ENCODE assay signal across 9 cellular contexts in genomic region chr1:107430540-107431228, GRCh38.
DNase-seq lines count a peak whose midpoint lies in the region; ATAC-seq and TF ChIP-seq lines count a peak whose summit lies in the region.
"Had no signal": no experiment of that assay in that cellular context is flagged by ENCODE, and none has a peak within 500 bp of the region (broad histone marks: within the 10 kb centered on the region; RNA-seq: fewer than 3 reads in every experiment).

No MANE protein-coding gene starts in this region.

- H3K36me3 ChIP-seq in left lung (no peaks in the 10 kb centered on the region), vagina (no peaks in the 10 kb centered on the region)
- H3K36me3 ChIP-seq: BLaER1 had no signal

- no peak overlapping the region for H3K4me3 ChIP-seq in left lung
- no peak overlapping the region for H3K4me3 ChIP-seq in vagina
- H3K4me3 ChIP-seq: BLaER1 had no signal

- peaks cover 0 to 11% (median 5%) of the 10 kb centered on the region in 5 experiments for H3K9me3 Mint-ChIP-seq in brain

- H3K36me3 Mint-ChIP-seq in brain, result no peaks in the 10 kb centered on the region

- peaks cover 0 to 3% of the 10 kb centered on the region in 2 donors for H3K9me3 ChIP-seq in left lung
- H3K9me3 ChIP-seq in vagina, result no peaks in the 10 kb centered on the region
- H3K9me3 ChIP-seq: BLaER1 had no signal

- TF ChIP-seq CTCF in brain (conservative IDR thresholded peaks at IDR 0.05) (peak; percentile 53 to 74), left lung (IDR thresholded peaks at IDR 0.05) (peak; percentile 38 to 45), vagina (IDR thresholded peaks at IDR 0.05) (peak in 2 of 3 experiments; percentile 16 to 18)

- peaks cover 4% of the 10 kb centered on the region for H3K27me3 Mint-ChIP-seq in brain

- no peak for TF ChIP-seq POLR2A in vagina (IDR thresholded peaks at IDR 0.05)

- H3K4me1 ChIP-seq in left lung, result no peaks in the 10 kb centered on the region
- no peaks in the 10 kb centered on the region for H3K4me1 ChIP-seq in vagina

- H3K4me1 Mint-ChIP-seq in brain, result peaks cover 20% of the 10 kb centered on the region

- peaks cover 0 to 6% of the 10 kb centered on the region in 2 donors for H3K27me3 ChIP-seq in left lung
- no peaks in the 10 kb centered on the region for H3K27me3 ChIP-seq in vagina
- H3K27me3 ChIP-seq: BLaER1 had no signal

- H3K27ac Mint-ChIP-seq in brain, result no peak overlapping the region

- H3K4me3 Mint-ChIP-seq in brain, result no peak overlapping the region

- ATAC-seq in GM18870 (IDR thresholded peaks at IDR 0.05; ENCODE audit: unreplicated experiment) (peak; percentile 62), HG03039 (IDR thresholded peaks at IDR 0.05; ENCODE audit: unreplicated experiment) (peak; percentile 89), left lung (peak; percentile 86)

- DNase-seq in NCI-H1092 treated with DMSO at 0.1 percent for 48 hours (lab: John Stamatoyannopoulos, UW) (peak; percentile 29), NCI-H1092 (lab: John Stamatoyannopoulos, UW) (no peak), NCI-H748 treated with DMSO at 0.1 percent for 48 hours (lab: John Stamatoyannopoulos, UW) (peak; percentile 37), left lung (no peak), vagina (ENCODE audit: extremely low spot score in 2 of 2) (no peak)

- intact Hi-C loops in left lung (cut with DNase I) (no loop called here), vagina (cut with DNase I) (no loop called here)

- H3K27ac ChIP-seq in left lung (no peak overlapping the region), vagina (no peak overlapping the region)
- H3K27ac ChIP-seq: BLaER1 had no signal

Comparison
In these comparisons a context has a peak if more than half of its experiments do, and no peak if none do; other contexts are left out.
1. DNase-seq: peak in NCI-H1092 treated with DMSO at 0.1 percent for 48 hours (single experiment) and NCI-H748 treated with DMSO at 0.1 percent for 48 hours (single experiment); none in NCI-H1092 (single experiment), left lung (0 of 2) and vagina (0 of 2).
2. Peak in every context shown above with its lines, with median percentiles within 50 percentile points of each other: ATAC-seq and CTCF ChIP-seq.